Comparison of ENCODE assay signal across 8 cellular contexts in the genomic region with DNA sequence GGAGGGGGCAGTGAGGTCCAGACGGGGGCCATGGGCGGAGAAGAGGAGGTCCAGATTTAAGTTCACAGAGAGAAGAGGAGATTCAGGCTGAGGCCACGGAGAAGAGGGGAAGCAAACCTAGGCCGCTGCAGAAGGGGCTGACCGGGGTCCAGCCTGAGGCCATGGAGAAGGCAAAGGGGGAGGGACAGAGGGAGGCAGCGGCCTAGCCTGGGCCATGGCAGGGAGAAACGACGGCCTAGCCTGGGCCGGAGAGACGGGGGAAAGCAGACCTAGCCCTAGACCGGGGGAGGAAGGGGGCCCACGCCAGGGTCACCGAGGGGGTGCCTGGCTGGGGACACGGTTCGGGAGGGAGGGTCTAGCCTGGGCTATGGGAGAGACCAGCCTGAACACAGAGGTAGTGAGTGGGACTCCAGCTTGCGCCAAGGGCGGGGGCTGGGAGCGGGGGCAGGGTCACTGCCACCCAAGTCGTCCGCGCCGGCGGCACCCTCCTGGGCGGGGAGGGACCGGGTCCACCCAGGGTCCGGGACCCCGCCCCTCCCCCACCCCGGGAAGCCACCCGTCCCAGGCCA. TPM values are rescaled to one million over a fixed set of nuclear protein-coding genes. Genes with fewer than 3 reads are reported as not detected.
A peak's percentile ranks its signal among the peaks of the same experiment; 100 is the strongest.
DNase-seq lines count a peak whose midpoint lies in the region; ATAC-seq and TF ChIP-seq lines count a peak whose summit lies in the region.

No MANE protein-coding gene starts in this region.

- no peak for DNase-seq in BJ (ENCODE audit: low read depth)
- DNase-seq in activated CD4-positive, alpha-beta memory T cell treated with anti-CD3 and anti-CD28 coated beads, Interleukin-2, amount 10 ng/mL, durations not matched to agents 7 days and 5 days = no peak
- DNase-seq in trophoblast cell = peak in 1 of 2 donors; percentile 41
- no peak for DNase-seq in H4 (ENCODE audit: low spot score)

- WGBS in gastroesophageal sphincter (ENCODE audit: low coverage in 1 of 2), 2 donors = 3 to 5% methylated on average over 5 to 12 of the region's 29 CpGs
- no CpG with 5 or more reads among the region's 29 CpGs for WGBS in trophoblast cell (ENCODE audit: extremely low coverage, insufficient coverage, insufficient read length)

- H3K4me2 ChIP-seq in trophoblast cell (ENCODE audit: low read length) = peak overlapping the region; percentile 88

- peak overlapping the region; percentile 99 for H3K4me3 ChIP-seq in BJ (ENCODE audit: low read depth, low read length)
- H3K4me3 ChIP-seq in gastroesophageal sphincter = peak overlapping the region; percentile 94 to 97
- H3K4me3 ChIP-seq in trophoblast cell (ENCODE audit: low read depth, low read length) = peak overlapping the region; percentile 97

- peak overlapping the region; percentile 99 to 100 (median 99) for H3K27ac ChIP-seq in gastroesophageal sphincter
- peak overlapping the region; percentile 83 for H3K27ac ChIP-seq in trophoblast cell (ENCODE audit: low read depth, low read length)

- POLR2A ChIA-PET in BJ (lab: Charles Lee) = interaction anchor here (0.5 kb wide), 1 partner anchor 196 kb away, joined by 3 read pairs; no protein-coding TSS in a partner anchor
- POLR2A ChIA-PET in activated CD4-positive, alpha-beta memory T cell treated with anti-CD3 and anti-CD28 coated beads, Interleukin-2, amount 10 ng/mL, durations not matched to agents 7 days and 5 days (lab: Charles Lee) = interaction anchor here (0.6 to 9.8 kb wide), 13 partner anchors 8 to 558 kb away, joined by 3 to 107 read pairs (median 5); a partner anchor contains a TSS

- no peaks in the 10 kb centered on the region for H3K27me3 ChIP-seq in BJ (ENCODE audit: control insufficient read depth, insufficient read depth, low read length)
- no peaks in the 10 kb centered on the region for H3K27me3 ChIP-seq in gastroesophageal sphincter
- H3K27me3 ChIP-seq in trophoblast cell (ENCODE audit: insufficient read depth, low read length) = no peaks in the 10 kb centered on the region

- peak overlapping the region; percentile 94 for H4K91ac ChIP-seq in trophoblast cell (ENCODE audit: low read depth, low read length)

- peak; percentile 23 for ATAC-seq in GM19023 (IDR thresholded peaks at IDR 0.05; ENCODE audit: unreplicated experiment)
- peak; percentile 27 for ATAC-seq in HG03432 (IDR thresholded peaks at IDR 0.05; ENCODE audit: unreplicated experiment)
- peak; percentile 1 for ATAC-seq in gastroesophageal sphincter
- ATAC-seq in GM18870 (IDR thresholded peaks at IDR 0.05; ENCODE audit: unreplicated experiment) = no peak

- no peak for TF ChIP-seq EP300 in gastroesophageal sphincter (IDR thresholded peaks at IDR 0.05)

- H3K27me3 Mint-ChIP-seq in activated CD4-positive, alpha-beta memory T cell treated with anti-CD3 and anti-CD28 coated beads, Interleukin-2, amount 10 ng/mL, durations not matched to agents 7 days and 5 days = no peaks in the 10 kb centered on the region

- H2AK5ac ChIP-seq in trophoblast cell (ENCODE audit: low read length) = peak overlapping the region; percentile 90

- H3K79me1 ChIP-seq in trophoblast cell (ENCODE audit: low read length) = peaks cover 17% of the 10 kb centered on the region

- peak; percentile 9 to 20 for TF ChIP-seq POLR2A in gastroesophageal sphincter (IDR thresholded peaks at IDR 0.05)

- H2BK120ac ChIP-seq in trophoblast cell (ENCODE audit: insufficient read depth, low read length, poor library complexity) = peak overlapping the region; percentile 49

- peak overlapping the region; percentile 65 for H2BK5ac ChIP-seq in trophoblast cell (ENCODE audit: low read depth, low read length, poor library complexity)

- H2AFZ ChIP-seq in trophoblast cell (ENCODE audit: insufficient read depth, low read length, poor library complexity) = peak overlapping the region; percentile 3

- peak overlapping the region; percentile 74 for H4K8ac ChIP-seq in trophoblast cell (ENCODE audit: low read depth, low read length)

- TF ChIP-seq CTCF in BJ (IDR thresholded peaks at IDR 0.05; ENCODE audit: insufficient read depth, low read depth, low read length) = no peak
- TF ChIP-seq CTCF in gastroesophageal sphincter (IDR thresholded peaks at IDR 0.05) = no peak

- H3K4me1 ChIP-seq in gastroesophageal sphincter = peaks cover 8 to 73% (median 56%) of the 10 kb centered on the region in 3 donors
- peaks cover 11 to 29% of the 10 kb centered on the region in 2 experiments for H3K4me1 ChIP-seq in trophoblast cell (ENCODE audit: control insufficient read depth in 1 of 2, insufficient read depth in 2 of 2, low read length in 2 of 2)

- peak overlapping the region; percentile 93 for H3K9ac ChIP-seq in trophoblast cell (ENCODE audit: low read length)

- H3K36me3 Mint-ChIP-seq in activated CD4-positive, alpha-beta memory T cell treated with anti-CD3 and anti-CD28 coated beads, Interleukin-2, amount 10 ng/mL, durations not matched to agents 7 days and 5 days (ENCODE audit: low read depth) = peaks cover 47% of the 10 kb centered on the region

- no peak overlapping the region for H2BK12ac ChIP-seq in trophoblast cell (ENCODE audit: low read length)

- peaks cover 48% of the 10 kb centered on the region for H3K79me2 ChIP-seq in trophoblast cell (ENCODE audit: control insufficient read depth, insufficient read depth, low read length, poor library complexity)

- H3K14ac ChIP-seq in trophoblast cell (ENCODE audit: low read length) = peak overlapping the region; percentile 95

- no peaks in the 10 kb centered on the region for H3K9me3 Mint-ChIP-seq in activated CD4-positive, alpha-beta memory T cell treated with anti-CD3 and anti-CD28 coated beads, Interleukin-2, amount 10 ng/mL, durations not matched to agents 7 days and 5 days

- H3K27ac Mint-ChIP-seq in activated CD4-positive, alpha-beta memory T cell treated with anti-CD3 and anti-CD28 coated beads, Interleukin-2, amount 10 ng/mL, durations not matched to agents 7 days and 5 days = peak overlapping the region; percentile 92

- no peak overlapping the region for H3K23ac ChIP-seq in trophoblast cell (ENCODE audit: low read length)

- peak overlapping the region; percentile 65 for H4K12ac ChIP-seq in trophoblast cell (ENCODE audit: low read depth, low read length)

- peak overlapping the region; percentile 79 for H3K18ac ChIP-seq in trophoblast cell (ENCODE audit: low read length)

- peaks cover 63% of the 10 kb centered on the region for H3K4me1 Mint-ChIP-seq in activated CD4-positive, alpha-beta memory T cell treated with anti-CD3 and anti-CD28 coated beads, Interleukin-2, amount 10 ng/mL, durations not matched to agents 7 days and 5 days

- H3K36me3 ChIP-seq in BJ (ENCODE audit: control insufficient read depth, insufficient read depth, low read length) (peaks cover 3% of the 10 kb centered on the region; the same call in 1 of the 2 replicates), gastroesophageal sphincter (no peaks in the 10 kb centered on the region), trophoblast cell (ENCODE audit: control insufficient read depth in 1 of 2, insufficient read depth in 2 of 2, low read length in 2 of 2) (peaks cover 12 to 19% of the 10 kb centered on the region in 2 experiments)

- H3K4me3 Mint-ChIP-seq in activated CD4-positive, alpha-beta memory T cell treated with anti-CD3 and anti-CD28 coated beads, Interleukin-2, amount 10 ng/mL, durations not matched to agents 7 days and 5 days = peak overlapping the region; percentile 92

- no peaks in the 10 kb centered on the region for H3K9me3 ChIP-seq in gastroesophageal sphincter
- H3K9me3 ChIP-seq in trophoblast cell (ENCODE audit: insufficient read depth, low read depth, low read length) = no peaks in the 10 kb centered on the region

- peak overlapping the region; percentile 87 for H3K4ac ChIP-seq in trophoblast cell (ENCODE audit: low read depth, low read length)

- CTCF ChIA-PET in BJ (lab: Yijun Ruan, JAX) = interaction anchor here (0.7 to 3.4 kb wide), 3 partner anchors 16 to 156 kb away, joined by 3 to 14 read pairs (median 3); no protein-coding TSS in a partner anchor
- CTCF ChIA-PET in activated CD4-positive, alpha-beta memory T cell treated with anti-CD3 and anti-CD28 coated beads, Interleukin-2, amount 10 ng/mL, durations not matched to agents 7 days and 5 days (lab: Charles Lee) = interaction anchor here (1.0 to 2.6 kb wide), 3 partner anchors 19 to 177 kb away, joined by 3 to 9 read pairs (median 6); no protein-coding TSS in a partner anchor

RNA-seq across cellular contexts. Expression of a gene that starts 0.5 kb away (rescaled TPM):
- polyA plus RNA-seq in BJ (2011; rRNA removed) = 276 and 285 TPM in 2 replicates
- polyA minus RNA-seq in BJ (2011; rRNA and poly(A)+ RNA removed) = 134 and 135 TPM in 2 replicates
- 100 to 1,000 TPM; 537 to 565 TPM for total RNA-seq in activated CD4-positive, alpha-beta memory T cell treated with anti-CD3 and anti-CD28 coated beads, Interleukin-2, amount 10 ng/mL, durations not matched to agents 7 days and 5 days
- total RNA-seq in gastroesophageal sphincter = 100 to 1,000 TPM; 160 to 288 (median 184) TPM
- polyA plus RNA-seq in trophoblast cell (2013) = 315 and 324 TPM in 2 replicates
- total RNA-seq in H4 (2014; rRNA removed; shearing (Covaris generic)) = 165 and 184 TPM in 2 replicates
